Comparison of ENCODE assay signal across 22 cellular contexts in the genomic region with DNA sequence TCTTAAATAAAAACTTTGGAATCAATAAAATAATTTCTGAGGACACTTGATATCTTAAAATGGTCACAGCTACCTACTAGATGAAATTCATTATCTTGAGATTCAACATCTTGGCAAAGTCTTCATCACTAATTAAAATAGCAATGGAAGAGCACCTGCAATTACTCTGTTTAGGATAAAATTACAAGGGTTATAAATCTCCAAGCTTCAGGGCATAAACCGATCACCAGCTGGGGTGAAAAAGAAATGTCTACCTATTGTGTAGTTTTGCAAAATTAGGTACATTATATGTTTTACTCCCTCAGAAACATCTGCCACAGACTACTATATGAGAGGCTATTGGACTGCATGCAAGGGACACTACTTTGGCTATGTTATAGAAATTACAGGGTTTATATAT.
"Had no signal": no experiment of that assay in that cellular context is flagged by ENCODE, and none has a peak within 500 bp of the region (broad histone marks: within the 10 kb centered on the region; RNA-seq: fewer than 3 reads in every experiment).

No MANE protein-coding gene starts in this region.

- H3K36me3 ChIP-seq: colonic mucosa, WERI-Rb-1 had no signal

- H3K9me3 ChIP-seq: colonic mucosa had no signal

- DNase-seq: activated CD4-positive, alpha-beta memory T cell treated with anti-CD3 and anti-CD28 coated beads, Interleukin-2, amount 10 ng/mL, durations not matched to agents 7 days and 5 days; activated CD4-positive, alpha-beta T cell treated with anti-CD3 and anti-CD28 coated beads for 36 hours; activated CD4-positive, alpha-beta T cell treated with anti-CD3 and anti-CD28 coated beads, Interleukin-2, amount 50 U/mL, for 1 hour; activated gamma-delta T cell treated with Interleukin-2 at 50 U/mL for 16 hours; activated naive CD4-positive, alpha-beta T cell treated with anti-CD3 and anti-CD28 coated beads, Interleukin-2, amount 10 ng/mL, durations not matched to agents 7 days and 5 days; activated naive CD8-positive, alpha-beta T cell treated with anti-CD3 and anti-CD28 coated beads for 36 hours; activated T-cell treated with anti-CD3 and anti-CD28 coated beads for 4 hours; activated T-cell treated with anti-CD3 and anti-CD28 coated beads, Interleukin-2, amount 50 U/mL, for 48 hours; cerebellar nuclear complex; colonic mucosa; NCI-H1092; NCI-H1436 treated with DMSO at 0.1 percent for 48 hours; NCI-H1930; NCI-H524; NCI-H748 treated with DMSO at 0.1 percent for 48 hours; OCI-M1; RPMI8226; T-cell; T-helper 2 cell; WERI-Rb-1 had no signal

- H3K4me3 ChIP-seq: colonic mucosa, SK-N-MC had no signal

- H3K27ac ChIP-seq: colonic mucosa, KMS-11, SK-N-MC, WERI-Rb-1 had no signal

- H3K27me3 ChIP-seq: colonic mucosa had no signal

- H3K4me1 ChIP-seq: colonic mucosa had no signal
